In the genomic region with DNA sequence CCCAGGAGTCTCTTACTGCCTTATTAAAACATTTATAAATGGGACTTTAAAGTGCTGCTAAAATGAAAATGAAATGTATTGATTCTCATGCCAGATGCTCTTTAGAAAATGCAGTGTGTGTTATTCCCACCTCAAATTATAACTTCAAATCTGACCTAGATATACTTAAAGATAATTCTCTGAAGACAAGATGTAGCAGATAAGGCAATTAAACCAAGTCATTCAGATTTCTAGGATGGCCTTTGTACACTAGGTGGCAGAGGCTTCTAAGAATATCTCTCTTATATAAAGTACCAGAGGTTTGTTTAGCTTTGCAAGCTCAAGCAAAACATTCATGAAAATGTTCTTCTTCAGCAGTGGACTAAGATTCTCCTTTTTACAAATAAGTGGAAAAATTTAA, we compare ENCODE assay signal across 9 cellular contexts. TPM values are rescaled to one million over a fixed set of nuclear protein-coding genes. Genes with fewer than 3 reads are reported as not detected.
DNase-seq lines count a peak whose midpoint lies in the region; ATAC-seq and TF ChIP-seq lines count a peak whose summit lies in the region.
"Had no signal": no experiment of that assay in that cellular context is flagged by ENCODE, and none has a peak within 500 bp of the region (broad histone marks: within the 10 kb centered on the region; RNA-seq: fewer than 3 reads in every experiment).

No MANE protein-coding gene starts in this region.

- peak; percentile 27 for TF ChIP-seq CTCF in smooth muscle cell (IDR thresholded peaks at IDR 0.05; ENCODE audit: borderline replicate concordance, insufficient read depth, poor library complexity, severe bottlenecking)

- no peak overlapping the region for H3K27ac ChIP-seq in right cardiac atrium (ENCODE audit: low read length)
- no peak overlapping the region for H3K27ac ChIP-seq in smooth muscle cell (ENCODE audit: low read depth)

- no peak overlapping the region for H3K9ac ChIP-seq in smooth muscle cell (ENCODE audit: low read depth)

- H3K36me3 ChIP-seq in smooth muscle cell (ENCODE audit: low read depth): no peaks in the 10 kb centered on the region

- no peaks in the 10 kb centered on the region for H3K27me3 ChIP-seq in right cardiac atrium (ENCODE audit: control insufficient read depth, insufficient read depth)
- H3K27me3 ChIP-seq in smooth muscle cell (ENCODE audit: low read depth): peaks cover 22% of the 10 kb centered on the region

- peaks cover 51 to 56% of the 10 kb centered on the region in 2 donors for H3K27me3 Mint-ChIP-seq in effector memory CD8-positive, alpha-beta T cell

- intact Hi-C loops in Right ventricle myocardium superior (cut with DNase I) (no loop called here), right cardiac atrium (cut with DNase I) (no loop called here)

- no peak overlapping the region for H3K4me3 Mint-ChIP-seq in effector memory CD8-positive, alpha-beta T cell

- DNase-seq in Right ventricle myocardium superior (no peak), right cardiac atrium (no peak), NCI-H2227 treated with DMSO at 0.1 percent for 48 hours (lab: John Stamatoyannopoulos, UW) (peak; percentile 1), smooth muscle cell (lab: John Stamatoyannopoulos, UW; ENCODE audit: unreplicated experiment) (no peak), nucleus accumbens (lab: John Stamatoyannopoulos, UW) (no peak), NCI-H510A treated with DMSO at 0.1 percent for 48 hours (lab: John Stamatoyannopoulos, UW) (no peak)
- DNase-seq in effector memory CD8-positive, alpha-beta T cell: no peak
- DNase-seq in effector CD8-positive, alpha-beta T cell (lab: John Stamatoyannopoulos, UW): no peak
- DNase-seq: SIG-M5 had no signal

- H3K79me2 ChIP-seq in smooth muscle cell (ENCODE audit: low read depth): no peaks in the 10 kb centered on the region

- no peaks in the 10 kb centered on the region for H3K9me3 ChIP-seq in right cardiac atrium (ENCODE audit: control insufficient read depth, low read length)
- no peaks in the 10 kb centered on the region for H3K9me3 ChIP-seq in smooth muscle cell (replicated peaks; ENCODE audit: low read depth)

- H3K4me1 Mint-ChIP-seq in effector memory CD8-positive, alpha-beta T cell (ENCODE audit: low read depth in 2 of 2): no peaks in the 10 kb centered on the region

- peaks cover 5% of the 10 kb centered on the region for H3F3A ChIP-seq in smooth muscle cell (ENCODE audit: low read depth)

- no peak overlapping the region for H3K4me3 ChIP-seq in right cardiac atrium (ENCODE audit: low read length)
- no peak overlapping the region for H3K4me3 ChIP-seq in smooth muscle cell

- H3K27ac Mint-ChIP-seq in effector memory CD8-positive, alpha-beta T cell: no peak overlapping the region

- H3K36me3 Mint-ChIP-seq in effector memory CD8-positive, alpha-beta T cell (ENCODE audit: insufficient read depth): no peaks in the 10 kb centered on the region

- no peak overlapping the region for H2AFZ ChIP-seq in smooth muscle cell (ENCODE audit: low read depth)

- no peaks in the 10 kb centered on the region for H3K9me3 Mint-ChIP-seq in effector memory CD8-positive, alpha-beta T cell

- ATAC-seq in Right ventricle myocardium superior (ENCODE audit: poor library complexity) (peak; percentile 73), right cardiac atrium (no peak)
- peak; percentile 32 for ATAC-seq in effector memory CD8-positive, alpha-beta T cell (replicated peaks)

- H3K4me1 ChIP-seq in right cardiac atrium (ENCODE audit: control insufficient read depth, insufficient read depth, low read length) (no peaks in the 10 kb centered on the region), smooth muscle cell (ENCODE audit: low read depth) (peaks cover 6% of the 10 kb centered on the region)

- H4K20me1 ChIP-seq in smooth muscle cell (ENCODE audit: low read depth): no peaks in the 10 kb centered on the region

- no peak overlapping the region for H3K4me2 ChIP-seq in smooth muscle cell

RNA-seq across cellular contexts. Expression of a gene that starts 26.9 kb away (rescaled TPM):
- total RNA-seq in Right ventricle myocardium superior: 9.1 TPM
- total RNA-seq in right cardiac atrium: 10 to 100 TPM; 11.9 to 43.6 (median 24.9) TPM
- polyA plus RNA-seq in right cardiac atrium: 21.0 TPM
- 31.4 and 40.3 TPM in 2 replicates for total RNA-seq in smooth muscle cell
- 23.0 and 43.3 TPM in 2 replicates for polyA plus RNA-seq in smooth muscle cell

Comparison
In these comparisons a context has a peak if more than half of its experiments do, and no peak if none do; other contexts are left out.
1. ATAC-seq: peak in Right ventricle myocardium superior (single experiment) and effector memory CD8-positive, alpha-beta T cell (single experiment); none in right cardiac atrium (0 of 2).